ENCODE assay signal across 1 cellular context in genomic region chr11:14500181-14500651, GRCh38.
TF ChIP-seq lines count a peak whose summit lies in the region.

No MANE protein-coding gene starts in this region.

TF ChIP-seq in WTC11, 78 proteins besides CTCF, POLR2A, EP300 and RAD21 (continued from another document):
- TF ChIP-seq, protein P1, sequence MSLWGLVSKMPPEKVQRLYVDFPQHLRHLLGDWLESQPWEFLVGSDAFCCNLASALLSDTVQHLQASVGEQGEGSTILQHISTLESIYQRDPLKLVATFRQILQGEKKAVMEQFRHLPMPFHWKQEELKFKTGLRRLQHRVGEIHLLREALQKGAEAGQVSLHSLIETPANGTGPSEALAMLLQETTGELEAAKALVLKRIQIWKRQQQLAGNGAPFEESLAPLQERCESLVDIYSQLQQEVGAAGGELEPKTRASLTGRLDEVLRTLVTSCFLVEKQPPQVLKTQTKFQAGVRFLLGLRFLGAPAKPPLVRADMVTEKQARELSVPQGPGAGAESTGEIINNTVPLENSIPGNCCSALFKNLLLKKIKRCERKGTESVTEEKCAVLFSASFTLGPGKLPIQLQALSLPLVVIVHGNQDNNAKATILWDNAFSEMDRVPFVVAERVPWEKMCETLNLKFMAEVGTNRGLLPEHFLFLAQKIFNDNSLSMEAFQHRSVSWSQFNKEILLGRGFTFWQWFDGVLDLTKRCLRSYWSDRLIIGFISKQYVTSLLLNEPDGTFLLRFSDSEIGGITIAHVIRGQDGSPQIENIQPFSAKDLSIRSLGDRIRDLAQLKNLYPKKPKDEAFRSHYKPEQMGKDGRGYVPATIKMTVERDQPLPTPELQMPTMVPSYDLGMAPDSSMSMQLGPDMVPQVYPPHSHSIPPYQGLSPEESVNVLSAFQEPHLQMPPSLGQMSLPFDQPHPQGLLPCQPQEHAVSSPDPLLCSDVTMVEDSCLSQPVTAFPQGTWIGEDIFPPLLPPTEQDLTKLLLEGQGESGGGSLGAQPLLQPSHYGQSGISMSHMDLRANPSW (CRISPR knock-in tag; conservative IDR thresholded peaks at IDR 0.05; ENCODE audit: low read depth), result no peak
